In genomic region chr7:100626055-100626454, GRCh38 we compare ENCODE assay signal across 1 cellular context.
TF ChIP-seq lines count a peak whose summit lies in the region.

No MANE protein-coding gene starts in this region.

TF ChIP-seq in HepG2, 621 proteins besides CTCF, POLR2A, EP300 and RAD21:
- TF ChIP-seq THRA (CRISPR knock-in tag; IDR thresholded peaks at IDR 0.05; ENCODE audit: borderline replicate concordance), result no peak
- peak; percentile 89 for TF ChIP-seq ZFP36 (IDR thresholded peaks at IDR 0.05; ENCODE audit: borderline replicate concordance, low read depth, low read length, partially characterized antibody)
